In genomic region chr17:66514227-66514806, GRCh38 we compare ENCODE assay signal across 15 cellular contexts.
DNase-seq lines count a peak whose midpoint lies in the region; ATAC-seq lines count a peak whose summit lies in the region.
"Had no signal": no experiment of that assay in that cellular context is flagged by ENCODE, and none has a peak within 500 bp of the region (broad histone marks: within the 10 kb centered on the region; RNA-seq: fewer than 3 reads in every experiment).

No MANE protein-coding gene starts in this region.

- peak; percentile 35 for DNase-seq in AG20443 (ENCODE audit: low spot score)
- DNase-seq in ELR (ENCODE audit: low read depth): peak; percentile 87
- DNase-seq in activated T-cell treated with anti-CD3 and anti-CD28 coated beads, Interleukin-2, amount 50 U/mL, for 48 hours: peak; percentile 55
- peak; percentile 44 for DNase-seq in kidney tubule cell (ENCODE audit: low spot score)
- DNase-seq in NCI-H2107 treated with DMSO at 0.1 percent for 48 hours (lab: John Stamatoyannopoulos, UW; ENCODE audit: unreplicated experiment): no peak
- DNase-seq in epidermal melanocyte (ENCODE audit: insufficient read length, low spot score): no peak
- DNase-seq: activated B cell treated with CpG ODN at 0.5 μM for 24 hours, activated gamma-delta T cell treated with Interleukin-2 at 50 U/mL for 16 hours, DND-41, H9, NCI-H1930, NCI-H526 treated with DMSO at 0.1 percent for 48 hours, retina, uterus had no signal

- no peak for ATAC-seq in HG03378 (IDR thresholded peaks at IDR 0.05; ENCODE audit: unreplicated experiment)

Comparison
In these comparisons a context has a peak if more than half of its experiments do, and no peak if none do; other contexts are left out.
1. DNase-seq: peak in AG20443 (single experiment), ELR (single experiment), activated T-cell treated with anti-CD3 and anti-CD28 coated beads, Interleukin-2, amount 50 U/mL, for 48 hours (2 of 2) and kidney tubule cell (single experiment); none in NCI-H2107 treated with DMSO at 0.1 percent for 48 hours (single experiment) and epidermal melanocyte (single experiment).